8 cellular contexts compared by ENCODE assay signal in genomic region chrX:155028749-155029360, GRCh38. TPM values are rescaled to one million over a fixed set of nuclear protein-coding genes. Genes with fewer than 3 reads are reported as not detected.
DNase-seq lines count a peak whose midpoint lies in the region; ATAC-seq and TF ChIP-seq lines count a peak whose summit lies in the region.

No MANE protein-coding gene starts in this region.

- H3K36me3 Mint-ChIP-seq in natural killer cell: no peaks in the 10 kb centered on the region

- ATAC-seq in natural killer cell (no peak), HG03457 (IDR thresholded peaks at IDR 0.05; ENCODE audit: unreplicated experiment) (no peak), GM21529 (IDR thresholded peaks at IDR 0.05; ENCODE audit: unreplicated experiment) (no peak)

- peak overlapping the region; percentile 90 for H3K4me2 ChIP-seq in DOHH2 (ENCODE audit: low read length)

- peak overlapping the region; percentile 28 for H3K4me3 Mint-ChIP-seq in natural killer cell

- in situ Hi-C loops in brain microvascular endothelial cell (cut with HindIII; ENCODE audit: low pct_ligation_motif_present, low sequenced_read_pairs): no loop called here

- H4K20me1 ChIP-seq in DOHH2 (ENCODE audit: control insufficient read depth, insufficient read depth, low read depth, low read length): no peaks in the 10 kb centered on the region

- H3K27me3 ChIP-seq in DOHH2 (ENCODE audit: control insufficient read depth, low read length) (no peaks in the 10 kb centered on the region), brain microvascular endothelial cell (replicated peaks) (no peaks in the 10 kb centered on the region)

- 0 out of 2 replicates have a peak, but pooled peaks cover 8% of the 10 kb centered on the region for H3F3A ChIP-seq in DOHH2 (ENCODE audit: control insufficient read depth, insufficient read depth)

- peaks cover 5% of the 10 kb centered on the region for H3K36me3 ChIP-seq in DOHH2 (ENCODE audit: control insufficient read depth, low read length)
- no peaks in the 10 kb centered on the region for H3K36me3 ChIP-seq in brain microvascular endothelial cell (replicated peaks)

- no peaks in the 10 kb centered on the region for H3K9me2 ChIP-seq in DOHH2 (replicated peaks; ENCODE audit: control insufficient read depth, low read length)

- peak overlapping the region; percentile 87 to 95 for H3K27ac Mint-ChIP-seq in natural killer cell

- DNase-seq in NAMALWA (ENCODE audit: low spot score) (peak; percentile 3), brain microvascular endothelial cell (peak; percentile 48), natural killer cell (no peak), GOT3 (lab: John Stamatoyannopoulos, UW) (no peak), DMS79 (lab: John Stamatoyannopoulos, UW) (no peak)

- H3K9me3 Mint-ChIP-seq in natural killer cell: no peaks in the 10 kb centered on the region

- peaks cover 52% of the 10 kb centered on the region for H3K79me2 ChIP-seq in DOHH2 (ENCODE audit: control insufficient read depth, low read length)

- H3K4me1 Mint-ChIP-seq in natural killer cell: peaks cover 5 to 6% of the 10 kb centered on the region in 2 donors

- no peak for TF ChIP-seq CTCF in DOHH2 (IDR thresholded peaks at IDR 0.05; ENCODE audit: low read depth, low read length, poor library complexity, severe bottlenecking)
- no peak for TF ChIP-seq CTCF in brain microvascular endothelial cell (IDR thresholded peaks at IDR 0.05; ENCODE audit: low read depth, low read length, missing control alignments)
- TF ChIP-seq CTCF in natural killer cell (IDR thresholded peaks at IDR 0.05): no peak

- H3K9me3 ChIP-seq in DOHH2 (ENCODE audit: control insufficient read depth, insufficient read depth, low read length): no peaks in the 10 kb centered on the region

- intact Hi-C loops in natural killer cell (cut with micrococcal nuclease): no loop called here

- H3K4me1 ChIP-seq in DOHH2 (ENCODE audit: control insufficient read depth, low read length): peaks cover 13% of the 10 kb centered on the region

- no peak overlapping the region for H3K27ac ChIP-seq in DOHH2 (ENCODE audit: low read depth, low read length)
- peak overlapping the region; percentile 5 for H3K27ac ChIP-seq in brain microvascular endothelial cell

- peak overlapping the region; percentile 97 for H3K4me3 ChIP-seq in DOHH2 (ENCODE audit: low read length)
- no peak overlapping the region for H3K4me3 ChIP-seq in brain microvascular endothelial cell (ENCODE audit: low read depth, low read length)

- H3K27me3 Mint-ChIP-seq in natural killer cell (ENCODE audit: low read depth in 2 of 2): no peaks in the 10 kb centered on the region

RNA-seq across cellular contexts. Expression of gene FUNDC2, which starts 2.2 kb away (rescaled TPM):
- total RNA-seq in natural killer cell: 10 to 100 TPM; 49.7 to 52.9 (median 52.1) TPM

RNA-seq across cellular contexts. Expression of gene F8, which starts 6.3 kb away (rescaled TPM):
- 1 to 10 TPM; 1.4 to 4.6 (median 2.8) TPM for total RNA-seq in natural killer cell

RNA-seq across cellular contexts. Expression of gene CMC4, which starts 42.1 kb away (rescaled TPM):
- 1 to 10 TPM; 2.7 to 9.2 (median 5.2) TPM for total RNA-seq in natural killer cell

RNA-seq across cellular contexts. Expression of gene MTCP1, which starts 42.1 kb away (rescaled TPM):
- total RNA-seq in natural killer cell: 10 to 100 TPM; 12.1 to 17.3 (median 14.0) TPM

RNA-seq across cellular contexts. Expression of gene BRCC3, which starts 42.5 kb away (rescaled TPM):
- 10 to 100 TPM; 15.0 to 20.8 (median 17.9) TPM for total RNA-seq in natural killer cell

Comparison
In these comparisons a context has a peak if more than half of its experiments do, and no peak if none do; other contexts are left out.
1. DNase-seq: peak in NAMALWA (single experiment) and brain microvascular endothelial cell (single experiment); none in natural killer cell (single experiment), GOT3 (single experiment) and DMS79 (single experiment).